ENCODE assay signal across 8 cellular contexts in the genomic region with DNA sequence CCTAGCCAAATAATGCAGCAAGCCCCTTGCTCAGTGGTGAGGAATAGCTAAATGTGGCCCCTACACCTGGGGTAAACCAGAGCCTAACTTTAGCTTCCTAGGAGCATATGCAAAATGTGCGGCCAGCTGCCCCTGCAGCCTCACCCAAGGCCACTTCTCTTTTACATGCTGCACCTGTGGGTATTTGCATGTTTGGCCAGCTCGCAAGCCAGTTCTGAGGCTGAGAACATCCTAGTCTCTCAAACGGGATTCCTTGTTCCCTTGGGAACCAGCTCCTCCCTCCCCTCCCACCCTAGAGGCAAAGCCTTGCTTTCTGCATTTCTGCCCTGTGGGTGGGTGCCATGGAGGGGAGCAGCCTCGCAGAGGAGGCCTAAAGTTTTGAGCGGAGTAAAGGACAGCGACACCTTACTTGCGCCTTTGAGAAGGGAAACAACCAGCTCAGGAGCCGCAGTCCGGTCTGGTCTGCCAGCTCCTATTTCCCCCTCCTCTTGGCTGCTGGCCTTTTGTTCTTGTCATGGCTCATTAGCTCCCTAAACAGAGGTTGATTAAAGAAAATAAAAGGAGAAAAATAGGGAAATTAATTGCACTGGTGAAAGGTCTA.
A peak's percentile ranks its signal among the peaks of the same experiment; 100 is the strongest.
DNase-seq lines count a peak whose midpoint lies in the region; ATAC-seq and TF ChIP-seq lines count a peak whose summit lies in the region.

No MANE protein-coding gene starts in this region.

- H3K9me2 ChIP-seq in MM.1S (replicated peaks; ENCODE audit: insufficient read depth, low read length) = no peaks in the 10 kb centered on the region

- peak; percentile 28 for TF ChIP-seq CTCF in MM.1S (IDR thresholded peaks at IDR 0.05; ENCODE audit: low read length)
- TF ChIP-seq CTCF in GM10248 (IDR thresholded peaks at IDR 0.05; ENCODE audit: control extremely low read depth, extremely low read depth, low read depth, missing control alignments) = no peak

- peaks cover 46% of the 10 kb centered on the region for H3F3A ChIP-seq in MM.1S (ENCODE audit: insufficient read depth, low read length)

- H3K4me3 ChIP-seq in MM.1S (ENCODE audit: low read length) = peak overlapping the region; percentile 10

- peak; percentile 93 for DNase-seq in MM.1S
- DNase-seq in left kidney (ENCODE audit: low read depth, low spot score) = peak; percentile 88
- no peak for DNase-seq in GM10248 (ENCODE audit: extremely low spot score)
- no peak for DNase-seq in COLO829 (ENCODE audit: low spot score)
- no peak for DNase-seq in NCI-H2107 treated with DMSO at 0.1 percent for 48 hours (lab: John Stamatoyannopoulos, UW; ENCODE audit: unreplicated experiment)
- DNase-seq in NCI-H2196 treated with DMSO at 0.1 percent for 48 hours (lab: John Stamatoyannopoulos, UW; ENCODE audit: unreplicated experiment) = no peak

- H3K4me1 ChIP-seq in MM.1S (ENCODE audit: low read length) = peaks cover 69% of the 10 kb centered on the region

- peak overlapping the region; percentile 85 for H3K27ac ChIP-seq in MM.1S (ENCODE audit: low read length)

- CTCF ChIA-PET in GM10248 (lab: Yijun Ruan, JAX) = interaction anchor here (0.6 to 1.7 kb wide), 7 partner anchors 9 to 38 kb away, joined by 3 to 9 read pairs (median 6); no protein-coding TSS in a partner anchor

- peaks cover 11% of the 10 kb centered on the region; the same call in 1 of the 2 replicates for H3K79me2 ChIP-seq in MM.1S (ENCODE audit: low read length)

- H3K4me2 ChIP-seq in MM.1S (ENCODE audit: low read depth, low read length) = peak overlapping the region; percentile 70

- H3K36me3 ChIP-seq in MM.1S (replicated peaks; ENCODE audit: insufficient read depth, low read length) = no peaks in the 10 kb centered on the region

- POLR2A ChIA-PET in GM10248 (lab: Yijun Ruan, JAX) = interaction anchor here (0.7 to 1.3 kb wide), 3 partner anchors 18 to 97 kb away, joined by 3 to 7 read pairs (median 3); no protein-coding TSS in a partner anchor

- H3K27me3 ChIP-seq in MM.1S (replicated peaks; ENCODE audit: insufficient read depth, low read length) = no peaks in the 10 kb centered on the region

- peak overlapping the region; percentile 55; the same call in 1 of the 2 replicates for H2AFZ ChIP-seq in MM.1S (ENCODE audit: low read length)

- H3K9me3 ChIP-seq in MM.1S (replicated peaks; ENCODE audit: insufficient read depth, low read length) = no peaks in the 10 kb centered on the region

- H4K20me1 ChIP-seq in MM.1S (ENCODE audit: insufficient read depth, low read length) = no peaks in the 10 kb centered on the region

- ATAC-seq in GM18870 (IDR thresholded peaks at IDR 0.05; ENCODE audit: unreplicated experiment) (peak; percentile 81), HG02610 (IDR thresholded peaks at IDR 0.05; ENCODE audit: unreplicated experiment) (peak; percentile 79)

- peak overlapping the region; percentile 50; the same call in 1 of the 2 replicates for H3K9ac ChIP-seq in MM.1S (ENCODE audit: low read length)

Comparison
In these comparisons a context has a peak if more than half of its experiments do, and no peak if none do; other contexts are left out.
1. DNase-seq: peak in MM.1S (single experiment) and left kidney (single experiment); none in GM10248 (single experiment), COLO829 (single experiment), NCI-H2107 treated with DMSO at 0.1 percent for 48 hours (single experiment) and NCI-H2196 treated with DMSO at 0.1 percent for 48 hours (single experiment).